ENCODE assay signal across 11 cellular contexts in genomic region chr9:21761309-21761901, GRCh38. TPM values are rescaled to one million over a fixed set of nuclear protein-coding genes. Genes with fewer than 3 reads are reported as not detected.
DNase-seq lines count a peak whose midpoint lies in the region; ATAC-seq, FAIRE-seq and TF ChIP-seq lines count a peak whose summit lies in the region.
"Had no signal": no experiment of that assay in that cellular context is flagged by ENCODE, and none has a peak within 500 bp of the region (broad histone marks: within the 10 kb centered on the region; RNA-seq: fewer than 3 reads in every experiment).

No MANE protein-coding gene starts in this region.

- H3K9me3 Mint-ChIP-seq in MCF 10A (ENCODE audit: unreplicated experiment) = no peaks in the 10 kb centered on the region

- no TSS peak for BruUV-seq in HepG2 (replicated peaks; lab: Mats Ljungman, UMichigan)
- BruUV-seq in MCF 10A (replicated peaks; lab: Mats Ljungman, UMichigan) = no TSS peak

- TF ChIP-seq POLR2A in HepG2 (IDR thresholded peaks at IDR 0.05; ENCODE audit: insufficient read depth in 1 of 2, low read depth in 2 of 2, low read length in 2 of 2) = no peak
- no peak for TF ChIP-seq POLR2A in right lobe of liver (IDR thresholded peaks at IDR 0.05)

- H3K27ac ChIP-seq in HepG2 (ENCODE audit: extremely low read length, insufficient read depth, low read length) (no peak overlapping the region), right lobe of liver (no peak overlapping the region), OCI-LY3 (ENCODE audit: low read length) (no peak overlapping the region)
- H3K27ac ChIP-seq: C4-2B had no signal

- no peak for TF ChIP-seq EP300 in HepG2 (IDR thresholded peaks at IDR 0.05; ENCODE audit: low read depth in 2 of 2, low read length in 2 of 2)
- no peak for TF ChIP-seq EP300 in HepG2 (CRISPR knock-in tag; IDR thresholded peaks at IDR 0.05; ENCODE audit: borderline replicate concordance)

- WGBS in HepG2 (ENCODE audit: low lambda C conversion rate) = 13% methylated on average over 4 of the region's 4 CpGs
- WGBS in right lobe of liver (ENCODE audit: insufficient coverage, low coverage, low lambda C conversion rate, missing lambda C conversion rate) = 35% methylated on average over 4 of the region's 4 CpGs

- in situ Hi-C loops in HepG2 (cut with HindIII; ENCODE audit: extremely low pct_ligation_motif_present, low pct_unique_long_range_greater_than_20kb) = no loop called here

- no peak for TF ChIP-seq RAD21 in HepG2 (CRISPR knock-in tag; IDR thresholded peaks at IDR 0.05)

- TF ChIP-seq CTCF in HepG2 (CRISPR knock-in tag; IDR thresholded peaks at IDR 0.05) (no peak), right lobe of liver (IDR thresholded peaks at IDR 0.05) (no peak), OCI-LY3 (IDR thresholded peaks at IDR 0.05; ENCODE audit: low read depth, low read length) (no peak), MCF 10A (IDR thresholded peaks at IDR 0.05; ENCODE audit: unreplicated experiment) (no peak)

- POLR2A ChIA-PET in HepG2 (lab: Yijun Ruan, JAX) = no interaction called here
- POLR2A ChIA-PET in MCF 10A (lab: Yijun Ruan, JAX) = no interaction called here

- intact Hi-C loops in HepG2 (cut with micrococcal nuclease; ENCODE audit: unreplicated experiment) = no loop called here
- intact Hi-C loops in right lobe of liver (cut with DNase I) = no loop called here
- intact Hi-C loops in MCF 10A (cut with micrococcal nuclease) = no loop called here

- no peaks in the 10 kb centered on the region for H3K27me3 Mint-ChIP-seq in MCF 10A (ENCODE audit: insufficient read depth, unreplicated experiment)

- no peak overlapping the region for H3K4me2 ChIP-seq in HepG2 (ENCODE audit: low read depth, low read length)
- H3K4me2 ChIP-seq in OCI-LY3 (ENCODE audit: low read length) = peak overlapping the region; percentile 66

- ATAC-seq in HepG2 = no peak
- no peak for ATAC-seq in right lobe of liver
- peak; percentile 90 for ATAC-seq in HG02678 (IDR thresholded peaks at IDR 0.05; ENCODE audit: unreplicated experiment)
- ATAC-seq in stimulated activated naive CD8-positive, alpha-beta T cell treated with anti-CD3 and anti-CD28 coated beads, Interleukin-15, Interleukin-2, amounts not matched to agents 100 U/mL and 50 U/mL, for 24 hours = peak; percentile 96

- H3K27ac Mint-ChIP-seq in MCF 10A (ENCODE audit: low read depth, unreplicated experiment) = no peak overlapping the region

- H3K9ac ChIP-seq in HepG2 (ENCODE audit: insufficient read depth, low read depth, low read length) (no peak overlapping the region), OCI-LY3 (ENCODE audit: low read length) (no peak overlapping the region)

- H2AFZ ChIP-seq in HepG2 (ENCODE audit: low read length) (no peak overlapping the region), OCI-LY3 (ENCODE audit: low read depth, low read length) (no peak overlapping the region)

- H3K36me3 Mint-ChIP-seq in MCF 10A (ENCODE audit: insufficient read depth, unreplicated experiment) = no peaks in the 10 kb centered on the region

- H3K9me3 ChIP-seq in HepG2 (ENCODE audit: low read length) (no peaks in the 10 kb centered on the region), right lobe of liver (no peaks in the 10 kb centered on the region), OCI-LY3 (ENCODE audit: insufficient read depth, low read length) (no peaks in the 10 kb centered on the region)

- FAIRE-seq in HepG2 (lab: Jason Lieb, UNC) = no peak

- no peak overlapping the region for H3K4me3 Mint-ChIP-seq in MCF 10A (ENCODE audit: unreplicated experiment)

- H3K4me1 ChIP-seq in HepG2 (ENCODE audit: insufficient read depth, low read length) (peaks cover 9% of the 10 kb centered on the region; the same call in 1 of the 2 replicates), right lobe of liver (no peaks in the 10 kb centered on the region), OCI-LY3 (ENCODE audit: low read length) (peaks cover 22% of the 10 kb centered on the region)

- H3K36me3 ChIP-seq in HepG2 (replicated peaks in 1 of 2; ENCODE audit: control insufficient read depth in 1 of 2, insufficient read depth in 2 of 2, low read length in 2 of 2) (no peaks in the 10 kb centered on the region), right lobe of liver (no peaks in the 10 kb centered on the region), OCI-LY3 (replicated peaks; ENCODE audit: low read depth, low read length) (no peaks in the 10 kb centered on the region)

- H3K4me1 Mint-ChIP-seq in MCF 10A (ENCODE audit: insufficient read depth, unreplicated experiment) = no peaks in the 10 kb centered on the region

- H4K20me1 ChIP-seq in HepG2 (ENCODE audit: insufficient read depth, low read length) (no peaks in the 10 kb centered on the region), OCI-LY3 (ENCODE audit: insufficient read depth, low read length) (no peaks in the 10 kb centered on the region)

- H3K4me3 ChIP-seq in HepG2 (replicated peaks in 1 of 3; ENCODE audit: insufficient read depth in 1 of 3, low read depth in 2 of 3, low read length in 3 of 3) (no peak overlapping the region), right lobe of liver (no peak overlapping the region), OCI-LY3 (ENCODE audit: low read length) (peak overlapping the region; percentile 36)

- H3K27me3 ChIP-seq in HepG2 (ENCODE audit: control insufficient read depth in 1 of 2, insufficient read depth in 2 of 2, low read length in 2 of 2) (no peaks in the 10 kb centered on the region), right lobe of liver (no peaks in the 10 kb centered on the region), OCI-LY3 (ENCODE audit: low read depth, low read length) (peaks cover 34% of the 10 kb centered on the region)

- CTCF ChIA-PET in HepG2 (lab: Yijun Ruan, JAX; ENCODE audit: low intra/inter-chr PET ratio, low total read pairs) = no interaction called here
- CTCF ChIA-PET in MCF 10A (lab: Yijun Ruan, JAX) = no interaction called here

- H3K79me2 ChIP-seq in HepG2 (ENCODE audit: insufficient read depth, low read length) (no peaks in the 10 kb centered on the region), OCI-LY3 (ENCODE audit: low read length) (no peaks in the 10 kb centered on the region)

- DNase-seq in HepG2 (ENCODE audit: low spot score) (no peak), right lobe of liver (no peak), glomerular visceral epithelial cell (ENCODE audit: extremely low spot score) (no peak), RPMI8226 (no peak), MCF 10A (ENCODE audit: unreplicated experiment) (no peak)
- DNase-seq in stimulated activated naive CD8-positive, alpha-beta T cell treated with anti-CD3 and anti-CD28 coated beads, Interleukin-15, Interleukin-2, amounts not matched to agents 100 U/mL and 50 U/mL, for 24 hours = peak; percentile 22
- DNase-seq: HCEC 1CT, NCI-H2227 treated with DMSO at 0.1 percent for 48 hours had no signal

TF ChIP-seq in HepG2, 621 proteins besides CTCF, POLR2A, EP300 and RAD21:
- TF ChIP-seq NFE2L2 (IDR thresholded peaks at IDR 0.05; ENCODE audit: low read length) = peak; percentile 70
- TF ChIP-seq DMTF1 (CRISPR knock-in tag; IDR thresholded peaks at IDR 0.05) = no peak

RNA-seq across cellular contexts. Expression of gene MTAP, which starts 41.0 kb away (rescaled TPM):
- total RNA-seq in HepG2 (2016; rRNA removed; fragmentation: Illumina TruSeq; extraction: Trizol) (51.2 and 74.1 TPM in 2 replicates), right lobe of liver (10 to 100 TPM; 18.1 to 23.7 (median 20.5) TPM), MCF 10A (2022) (not detected in 2 replicates)
- total RNA-seq in HepG2 (2016; cell fraction: cytosol; rRNA removed; fragmentation: Illumina TruSeq; extraction: Trizol; ENCODE audit: low read depth) = 6.4 and 7.9 TPM in 2 replicates
- total RNA-seq in HepG2 (2016; cell fraction: insoluble cytoplasmic fraction; rRNA removed; fragmentation: Illumina TruSeq; extraction: Trizol) = 58.2 and 73.0 TPM in 2 replicates
- 16.3 and 18.0 TPM in 2 replicates for total RNA-seq in HepG2 (2016; cell fraction: membrane; rRNA removed; fragmentation: Illumina TruSeq; extraction: Trizol)
- 49.4 and 55.6 TPM in 2 replicates for total RNA-seq in HepG2 (2016; cell fraction: nucleus; rRNA removed; fragmentation: Illumina TruSeq; extraction: Trizol)
- polyA plus RNA-seq in HepG2 (2011; rRNA removed) = 16.7 and 19.5 TPM in 2 replicates
- 10.4 and 16.4 TPM in 2 replicates for polyA plus RNA-seq in HepG2 (2011; cell fraction: cytosol; rRNA removed)
- polyA plus RNA-seq in HepG2 (2011; cell fraction: nucleus; rRNA removed) = 12.0 and 15.3 TPM in 2 replicates
- 24.8 and 27.2 TPM in 2 replicates for polyA plus RNA-seq in HepG2 (2012)
- polyA plus RNA-seq in HepG2 (2016; cell fraction: cytosol; fragmentation: Illumina TruSeq; extraction: Trizol; ENCODE audit: low read depth) = 3.2 and 3.8 TPM in 2 replicates
- 63.2 and 64.8 TPM in 2 replicates for polyA plus RNA-seq in HepG2 (2016; cell fraction: insoluble cytoplasmic fraction; fragmentation: Illumina TruSeq; extraction: Trizol; ENCODE audit: low read depth)
- 10.0 and 10.2 TPM in 2 replicates for polyA plus RNA-seq in HepG2 (2016; cell fraction: membrane; fragmentation: Illumina TruSeq; extraction: Trizol; ENCODE audit: low read depth)
- polyA plus RNA-seq in HepG2 (2016; cell fraction: nucleus; fragmentation: Illumina TruSeq; extraction: Trizol; ENCODE audit: insufficient read depth, low read depth) = 34.8 and 37.8 TPM in 2 replicates
- polyA minus RNA-seq in HepG2 (2011; rRNA and poly(A)+ RNA removed; ENCODE audit: low replicate concordance) = 30.0 and 49.9 TPM in 2 replicates
- polyA minus RNA-seq in HepG2 (2011; cell fraction: cytosol; rRNA and poly(A)+ RNA removed) = 20.3 and 36.7 TPM in 2 replicates
- 65.0 and 65.8 TPM in 2 replicates for polyA minus RNA-seq in HepG2 (2011; cell fraction: nucleus; rRNA and poly(A)+ RNA removed)

Comparison
In these comparisons a context has a peak if more than half of its experiments do, and no peak if none do; other contexts are left out.
1. ATAC-seq: peak in HG02678 (single experiment) and stimulated activated naive CD8-positive, alpha-beta T cell treated with anti-CD3 and anti-CD28 coated beads, Interleukin-15, Interleukin-2, amounts not matched to agents 100 U/mL and 50 U/mL, for 24 hours (single experiment); none in HepG2 (single experiment) and right lobe of liver (0 of 4).